In the genomic region with DNA sequence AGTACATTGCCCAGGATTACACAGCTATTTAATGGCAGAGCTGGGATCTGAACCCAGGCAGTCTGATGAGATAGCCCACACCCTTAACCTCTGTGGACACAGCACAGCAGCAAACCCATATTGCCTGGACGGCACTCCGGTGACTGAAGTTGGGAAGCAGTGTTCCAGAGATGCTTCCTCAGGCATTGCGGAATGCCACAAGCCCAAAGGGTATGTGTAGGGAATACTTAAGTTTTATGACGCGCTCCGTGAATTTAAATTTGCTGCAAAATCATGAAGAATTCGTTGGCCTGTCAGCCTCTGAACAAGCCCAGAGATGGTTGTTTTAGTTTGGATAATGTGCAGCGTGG, we compare ENCODE assay signal across 14 cellular contexts. TPM values are rescaled to one million over a fixed set of nuclear protein-coding genes. Genes with fewer than 3 reads are reported as not detected.
DNase-seq lines count a peak whose midpoint lies in the region; ATAC-seq and TF ChIP-seq lines count a peak whose summit lies in the region.
"Had no signal": no experiment of that assay in that cellular context is flagged by ENCODE, and none has a peak within 500 bp of the region (broad histone marks: within the 10 kb centered on the region; RNA-seq: fewer than 3 reads in every experiment).

No MANE protein-coding gene starts in this region.

- TF ChIP-seq CTCF in chondrocyte (IDR thresholded peaks at IDR 0.05) (no peak), sigmoid colon (IDR thresholded peaks at IDR 0.05) (no peak), transverse colon (IDR thresholded peaks at IDR 0.05) (no peak)

- H3K4me3 Mint-ChIP-seq in chondrocyte (ENCODE audit: unreplicated experiment) = no peak overlapping the region
- H3K4me3 Mint-ChIP-seq: CD4-positive, CD25-positive, alpha-beta regulatory T cell; CD8-positive, alpha-beta memory T cell had no signal

- peaks cover 0 to 11% (median 0%) of the 10 kb centered on the region in 4 donors for H3K36me3 ChIP-seq in sigmoid colon
- H3K36me3 ChIP-seq in transverse colon = peaks cover 0 to 6% (median 1%) of the 10 kb centered on the region in 4 donors
- H3K36me3 ChIP-seq: BE2C, HAP-1 had no signal

- H3K27ac ChIP-seq in sigmoid colon (no peak overlapping the region), transverse colon (no peak overlapping the region)

- H3K4me1 ChIP-seq in sigmoid colon (no peaks in the 10 kb centered on the region), transverse colon (no peaks in the 10 kb centered on the region)
- H3K4me1 ChIP-seq: BE2C, HAP-1 had no signal

- intact Hi-C loops in sigmoid colon (cut with DNase I) (no loop called here), transverse colon (cut with DNase I; ENCODE audit: low total_unique reads) (no loop called here), Right ventricle myocardium superior (cut with DNase I) (no loop called here)

- TF ChIP-seq EP300 in sigmoid colon (IDR thresholded peaks at IDR 0.05) (no peak), transverse colon (IDR thresholded peaks at IDR 0.05; ENCODE audit: low read depth) (no peak)

- H3K36me3 Mint-ChIP-seq in chondrocyte (ENCODE audit: low read depth) = peaks cover 24% of the 10 kb centered on the region
- H3K36me3 Mint-ChIP-seq: CD8-positive, alpha-beta memory T cell had no signal

- no peaks in the 10 kb centered on the region for H3K27me3 Mint-ChIP-seq in chondrocyte (ENCODE audit: low read depth)

- DNase-seq in chondrocyte (ENCODE audit: low spot score) (peak; percentile 24), mesenteric fat pad (ENCODE audit: low spot score) (peak; percentile 11), sigmoid colon (peak; percentile 14), transverse colon (no peak), Right ventricle myocardium superior (no peak)
- DNase-seq: ACHN; BE2C; C1 segment of cervical spinal cord; CD4-positive, CD25-positive, alpha-beta regulatory T cell; CD8-positive, alpha-beta memory T cell; COR-L47; IMR-90 had no signal

- no peak for TF ChIP-seq POLR2A in sigmoid colon (IDR thresholded peaks at IDR 0.05)
- no peak for TF ChIP-seq POLR2A in transverse colon (IDR thresholded peaks at IDR 0.05)

- H3K9me3 ChIP-seq in sigmoid colon (no peaks in the 10 kb centered on the region), transverse colon (no peaks in the 10 kb centered on the region)
- H3K9me3 ChIP-seq: BE2C, HAP-1 had no signal

- H3K4me3 ChIP-seq in sigmoid colon (no peak overlapping the region), transverse colon (no peak overlapping the region)
- H3K4me3 ChIP-seq: HAP-1 had no signal

- H3K27ac Mint-ChIP-seq in chondrocyte (ENCODE audit: unreplicated experiment) = no peak overlapping the region
- H3K27ac Mint-ChIP-seq: CD4-positive, CD25-positive, alpha-beta regulatory T cell; CD8-positive, alpha-beta memory T cell had no signal

- in situ Hi-C loops in transverse colon (cut with MboI; ENCODE audit: low pct_ligation_motif_present in 1 of 4, low pct_unique_long_range_greater_than_20kb in 1 of 4, low sequenced_read_pairs in 3 of 4) = no loop called here

- H3K9me3 Mint-ChIP-seq in chondrocyte (ENCODE audit: low read depth) = peaks cover 23% of the 10 kb centered on the region

- H3K4me1 Mint-ChIP-seq in chondrocyte (ENCODE audit: low read depth) = no peaks in the 10 kb centered on the region
- H3K4me1 Mint-ChIP-seq: CD4-positive, CD25-positive, alpha-beta regulatory T cell; CD8-positive, alpha-beta memory T cell had no signal

- WGBS in sigmoid colon, 2 donors = 88 to 94% methylated on average over 8 of the region's 8 CpGs
- 92% methylated on average over 8 of the region's 8 CpGs; no CpG with 5 or more reads in 1 of the 2 donors for WGBS in transverse colon (ENCODE audit: low coverage in 1 of 2), 2 donors

- H3K27me3 ChIP-seq in sigmoid colon (no peaks in the 10 kb centered on the region), transverse colon (no peaks in the 10 kb centered on the region)

- ATAC-seq in Right ventricle myocardium superior (ENCODE audit: poor library complexity) = no peak
- ATAC-seq in HG03460 (IDR thresholded peaks at IDR 0.05; ENCODE audit: unreplicated experiment) = no peak

RNA-seq across cellular contexts. Expression of a gene that starts 46.4 kb away (rescaled TPM):
- 16.2 to 24.7 TPM (median 17.2 TPM) in 3 replicates for total RNA-seq in chondrocyte
- total RNA-seq in mesenteric fat pad = 18.7 TPM
- 10 to 100 TPM; 26.4 to 39.0 (median 30.6) TPM for total RNA-seq in sigmoid colon
- polyA plus RNA-seq in sigmoid colon = 10 to 100 TPM; 14.6 to 30.1 (median 30.0) TPM
- total RNA-seq in transverse colon = 10 to 100 TPM; 10.1 to 22.7 (median 16.7) TPM
- 8.9 TPM for total RNA-seq in Right ventricle myocardium superior

Comparison
In these comparisons a context has a peak if more than half of its experiments do, and no peak if none do; other contexts are left out.
1. DNase-seq: peak in chondrocyte (single experiment), mesenteric fat pad (single experiment) and sigmoid colon (single experiment); none in transverse colon (single experiment) and Right ventricle myocardium superior (single experiment).